ENCODE assay signal across 19 cellular contexts in genomic region chr22:36153756-36154155, GRCh38. TPM values are rescaled to one million over a fixed set of nuclear protein-coding genes. Genes with fewer than 3 reads are reported as not detected.
DNase-seq lines count a peak whose midpoint lies in the region; ATAC-seq and TF ChIP-seq lines count a peak whose summit lies in the region.
"Had no signal": no experiment of that assay in that cellular context is flagged by ENCODE, and none has a peak within 500 bp of the region (broad histone marks: within the 10 kb centered on the region; RNA-seq: fewer than 3 reads in every experiment).

No MANE protein-coding gene starts in this region.

- TF ChIP-seq POLR2A in esophagus squamous epithelium (IDR thresholded peaks at IDR 0.05): no peak
- TF ChIP-seq POLR2A in prostate gland (IDR thresholded peaks at IDR 0.05): no peak

- H3K36me3 Mint-ChIP-seq in CD4-positive, alpha-beta T cell (ENCODE audit: low read depth): peaks cover 81% of the 10 kb centered on the region
- peaks cover 4% of the 10 kb centered on the region for H3K36me3 Mint-ChIP-seq in IgD-negative memory B cell
- peaks cover 5% of the 10 kb centered on the region for H3K36me3 Mint-ChIP-seq in nephron progenitor cell (ENCODE audit: low read depth)

- H3K4me1 ChIP-seq in esophagus squamous epithelium: peaks cover 29 to 94% (median 72%) of the 10 kb centered on the region in 3 donors
- peaks cover 2% of the 10 kb centered on the region for H3K4me1 ChIP-seq in prostate gland (replicated peaks)

- H3K4me3 Mint-ChIP-seq in CD4-positive, alpha-beta T cell: peak overlapping the region; percentile 77
- H3K4me3 Mint-ChIP-seq in IgD-negative memory B cell (peak overlapping the region in 1 of 4 donors; percentile 80), nephron progenitor cell (no peak overlapping the region)
- H3K4me3 Mint-ChIP-seq: activated CD8-positive, alpha-beta memory T cell treated with anti-CD3 and anti-CD28 coated beads, Interleukin-2, amount 10 ng/mL, durations not matched to agents 7 days and 5 days had no signal

- POLR2A ChIA-PET in CD4-positive, alpha-beta T cell (lab: Charles Lee): no interaction called here

- TF ChIP-seq CTCF in CD4-positive, alpha-beta T cell (IDR thresholded peaks at IDR 0.05): no peak
- no peak for TF ChIP-seq CTCF in esophagus squamous epithelium (IDR thresholded peaks at IDR 0.05)
- TF ChIP-seq CTCF in prostate gland (IDR thresholded peaks at IDR 0.05): no peak
- TF ChIP-seq CTCF in nephron progenitor cell (IDR thresholded peaks at IDR 0.05): no peak

- no peaks in the 10 kb centered on the region for H3K27me3 Mint-ChIP-seq in CD4-positive, alpha-beta T cell
- H3K27me3 Mint-ChIP-seq in IgD-negative memory B cell (no peaks in the 10 kb centered on the region), nephron progenitor cell (ENCODE audit: low read depth, poor library complexity) (peaks cover 11% of the 10 kb centered on the region)
- H3K27me3 Mint-ChIP-seq: activated CD8-positive, alpha-beta memory T cell treated with anti-CD3 and anti-CD28 coated beads, Interleukin-2, amount 10 ng/mL, durations not matched to agents 7 days and 5 days had no signal

- CTCF ChIA-PET in CD4-positive, alpha-beta T cell (lab: Charles Lee): interaction anchor here (2.7 kb wide), 1 partner anchor 26 kb away, joined by 12 read pairs; no protein-coding TSS in a partner anchor

- H3K27ac Mint-ChIP-seq in CD4-positive, alpha-beta T cell: peak overlapping the region; percentile 92
- H3K27ac Mint-ChIP-seq in IgD-negative memory B cell (peak overlapping the region in 2 of 3 donors; percentile 2 to 59), nephron progenitor cell (no peak overlapping the region)

- no peak overlapping the region for H3K4me3 ChIP-seq in esophagus squamous epithelium
- no peak overlapping the region for H3K4me3 ChIP-seq in prostate gland
- H3K4me3 ChIP-seq: coronary artery, GM12878 had no signal

- DNase-seq in CD4-positive, alpha-beta T cell: no peak
- no peak for DNase-seq in esophagus squamous epithelium (lab: John Stamatoyannopoulos, UW)
- DNase-seq in prostate gland (ENCODE audit: low spot score): no peak
- DNase-seq in activated effector memory CD4-positive, alpha-beta T cell treated with Interleukin-2 at 50 U/mL for 16 hours: no peak
- no peak for DNase-seq in NCI-H2171 treated with DMSO at 0.1 percent for 48 hours (lab: John Stamatoyannopoulos, UW)
- DNase-seq in NCI-H526 (lab: John Stamatoyannopoulos, UW): no peak
- DNase-seq in nephron progenitor cell: no peak
- DNase-seq: activated CD8-positive, alpha-beta memory T cell treated with anti-CD3 and anti-CD28 coated beads, Interleukin-2, amount 10 ng/mL, durations not matched to agents 7 days and 5 days; amygdala; EL; mesenchymal stem cell; SHP77 treated with DMSO at 0.1 percent for 48 hours; stimulated activated CD4-positive, alpha-beta T cell treated with anti-CD3 and anti-CD28 coated beads, Interleukin-15, amount 100 ng/mL, for 24 hours had no signal

- H3K4me1 Mint-ChIP-seq in CD4-positive, alpha-beta T cell (ENCODE audit: low read depth): peaks cover 90% of the 10 kb centered on the region
- H3K4me1 Mint-ChIP-seq in IgD-negative memory B cell: peaks cover 34 to 54% (median 42%) of the 10 kb centered on the region in 3 donors
- peaks cover 46% of the 10 kb centered on the region for H3K4me1 Mint-ChIP-seq in nephron progenitor cell

- no peaks in the 10 kb centered on the region for H3K9me3 ChIP-seq in CD4-positive, alpha-beta T cell (ENCODE audit: control insufficient read depth, low read length)
- H3K9me3 ChIP-seq in esophagus squamous epithelium (no peaks in the 10 kb centered on the region), prostate gland (no peaks in the 10 kb centered on the region)

- H3K27ac ChIP-seq in CD4-positive, alpha-beta T cell (ENCODE audit: low read depth, low read length): peak overlapping the region; percentile 90
- H3K27ac ChIP-seq in esophagus squamous epithelium: peak overlapping the region; percentile 89 to 96 (median 92)
- peak overlapping the region; percentile 11 to 86 for H3K27ac ChIP-seq in prostate gland

- no peaks in the 10 kb centered on the region for H3K9me3 Mint-ChIP-seq in CD4-positive, alpha-beta T cell
- H3K9me3 Mint-ChIP-seq in IgD-negative memory B cell: peaks cover 0 to 2% (median 0%) of the 10 kb centered on the region in 3 donors
- peaks cover 19% of the 10 kb centered on the region for H3K9me3 Mint-ChIP-seq in nephron progenitor cell

- 66 to 67% methylated on average over 6 of the region's 6 CpGs for WGBS in esophagus squamous epithelium, 2 donors
- WGBS in prostate gland: 46% methylated on average over 6 of the region's 6 CpGs

- ATAC-seq in CD4-positive, alpha-beta T cell (ENCODE audit: poor library complexity): no peak
- ATAC-seq: activated CD8-positive, alpha-beta memory T cell treated with anti-CD3 and anti-CD28 coated beads, Interleukin-2, amount 10 ng/mL, durations not matched to agents 7 days and 5 days; GM12878 had no signal

- peaks cover 0 to 12% (median 7%) of the 10 kb centered on the region in 3 donors for H3K36me3 ChIP-seq in esophagus squamous epithelium
- no peaks in the 10 kb centered on the region for H3K36me3 ChIP-seq in prostate gland

- H3K27me3 ChIP-seq in CD4-positive, alpha-beta T cell (ENCODE audit: control insufficient read depth, insufficient read depth, low read length): no peaks in the 10 kb centered on the region
- H3K27me3 ChIP-seq in esophagus squamous epithelium (no peaks in the 10 kb centered on the region), prostate gland (replicated peaks; ENCODE audit: insufficient read depth) (no peaks in the 10 kb centered on the region)

- intact Hi-C loops in CD4-positive, alpha-beta T cell (cut with DNase I, micrococcal nuclease): no loop called here
- intact Hi-C loops in esophagus squamous epithelium (cut with DNase I) (loop anchor here (10.0 kb wide), 1 partner anchor 71 kb away; no protein-coding TSS in a partner anchor), prostate gland (cut with DNase I) (loop anchor here (10.0 kb wide), 1 partner anchor 81 kb away; the partner anchor contains the start of gene APOL2)

RNA-seq across cellular contexts. Expression of gene APOL3, which starts 6.8 kb away (rescaled TPM):
- total RNA-seq in CD4-positive, alpha-beta T cell: 100 to 1,000 TPM; 111 to 116 TPM
- 52.0 TPM for polyA plus RNA-seq in IgD-negative memory B cell
- total RNA-seq in esophagus squamous epithelium (10 to 100 TPM in 2 of 4 donors, 1 to 10 TPM in 2; 6.8 to 48.1 (median 17.0) TPM), prostate gland (10 to 100 TPM; 18.8 to 32.2 TPM)

RNA-seq across cellular contexts. Expression of gene APOL4, which starts 47.9 kb away (rescaled TPM):
- not detected for total RNA-seq in CD4-positive, alpha-beta T cell
- not detected for polyA plus RNA-seq in IgD-negative memory B cell
- total RNA-seq in esophagus squamous epithelium (10 to 100 TPM in 1 of 4 donors, 1 to 10 TPM in 2, under 1 TPM in 1; 0.45 to 10.3 (median 2.1) TPM), prostate gland (10 to 100 TPM; 13.6 to 25.5 TPM)
- total RNA-seq: GM12878, HT-29, MCF 10A, osteocyte had no signal

Comparison
In these comparisons a context has a peak if more than half of its experiments do, and no peak if none do; other contexts are left out.
1. intact Hi-C loops: an anchor here in esophagus squamous epithelium (10.0 kb wide) and prostate gland (10.0 kb wide); none called in CD4-positive, alpha-beta T cell.